In the genomic region with DNA sequence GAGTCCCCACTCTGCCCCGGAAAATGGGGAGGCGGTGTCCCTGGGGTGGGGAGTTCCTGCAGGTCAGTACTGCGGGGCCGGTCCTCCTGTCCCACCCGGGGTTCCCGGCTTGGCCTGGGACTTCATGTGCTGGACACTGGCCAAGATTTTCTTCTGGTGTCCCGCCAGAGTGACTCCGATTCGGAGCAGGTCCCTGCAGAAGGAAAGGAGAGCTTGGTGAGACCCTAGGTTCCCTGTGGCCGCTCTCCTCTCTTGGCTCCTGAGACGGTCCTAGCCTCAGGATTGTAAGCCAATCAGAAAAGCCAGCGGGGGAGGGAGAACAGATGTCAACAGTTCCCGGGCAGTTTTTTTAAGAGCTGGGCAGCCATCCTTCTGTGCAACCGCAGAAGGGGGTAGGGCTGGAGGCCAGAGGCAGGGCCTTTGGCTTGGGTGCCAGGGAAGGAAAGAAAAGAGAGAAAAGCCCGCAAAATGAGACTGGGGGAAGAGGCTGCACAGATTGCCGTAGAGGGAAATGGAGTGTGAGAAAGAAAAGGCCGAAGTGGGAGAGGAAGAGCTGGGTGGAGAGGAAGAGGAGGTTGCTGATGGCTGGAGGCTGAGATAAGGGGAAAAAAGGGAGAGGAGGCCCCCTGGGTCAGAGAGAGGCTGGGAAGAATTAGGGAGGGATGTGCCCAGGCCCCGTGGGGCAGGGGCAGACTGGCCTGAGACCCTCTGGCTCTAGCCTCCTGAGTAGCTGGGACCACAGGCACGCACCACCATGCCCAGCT, we compare ENCODE assay signal across 8 cellular contexts. TPM values are rescaled to one million over a fixed set of nuclear protein-coding genes. Genes with fewer than 3 reads are reported as not detected.
DNase-seq lines count a peak whose midpoint lies in the region; ATAC-seq, FAIRE-seq and TF ChIP-seq lines count a peak whose summit lies in the region.

No MANE protein-coding gene starts in this region.

- intact Hi-C loops in esophagus muscularis mucosa (cut with DNase I): no loop called here

- H3K4me3 ChIP-seq in BJ (ENCODE audit: low read depth, low read length) (no peak overlapping the region), esophagus muscularis mucosa (peak overlapping the region; percentile 18 to 36 (median 26))

- DNase-seq in BJ (ENCODE audit: low read depth) (peak; percentile 39), GM18507 (ENCODE audit: extremely low spot score, insufficient read length, low read depth) (peak; percentile 89), NCI-H1436 treated with DMSO at 0.1 percent for 48 hours (lab: John Stamatoyannopoulos, UW) (peak; percentile 27), T1000 (lab: John Stamatoyannopoulos, UW) (peak; percentile 24), esophagus muscularis mucosa (ENCODE audit: extremely low spot score) (peak; percentile 96), myocyte (ENCODE audit: low read depth) (peak; percentile 99)

- no peaks in the 10 kb centered on the region for H3K9me3 ChIP-seq in esophagus muscularis mucosa

- 38% methylated on average over 14 of the region's 19 CpGs for whole genome bisulfite sequencing in esophagus muscularis mucosa

- peaks cover 35 to 66% (median 53%) of the 10 kb centered on the region in 4 donors for H3K4me1 ChIP-seq in esophagus muscularis mucosa

- H3K27me3 ChIP-seq in BJ (ENCODE audit: control insufficient read depth, insufficient read depth, low read length): no peaks in the 10 kb centered on the region
- no peaks in the 10 kb centered on the region for H3K27me3 ChIP-seq in esophagus muscularis mucosa

- CTCF ChIA-PET in BJ (lab: Yijun Ruan, JAX): interaction anchor here (1.0 to 3.1 kb wide), 5 partner anchors 10 to 98 kb away, joined by 3 to 15 read pairs (median 7); partner anchors contain the start of genes EPHB4, POP7 and SLC12A9

- TF ChIP-seq CTCF in BJ (IDR thresholded peaks at IDR 0.05; ENCODE audit: insufficient read depth, low read depth, low read length) (no peak), esophagus muscularis mucosa (IDR thresholded peaks at IDR 0.05) (no peak)

- peak; percentile 97 for ATAC-seq in HG02763 (IDR thresholded peaks at IDR 0.05; ENCODE audit: unreplicated experiment)
- ATAC-seq in GM19324 (IDR thresholded peaks at IDR 0.05; ENCODE audit: low FRiP score, unreplicated experiment): no peak

- peak overlapping the region; percentile 76 to 85 (median 81) for H3K27ac ChIP-seq in esophagus muscularis mucosa (replicated peaks in 1 of 4)

- TF ChIP-seq POLR2A in esophagus muscularis mucosa (IDR thresholded peaks at IDR 0.05; ENCODE audit: low read depth): no peak

- POLR2A ChIA-PET in BJ (lab: Charles Lee): no interaction called here

- TF ChIP-seq EP300 in esophagus muscularis mucosa (IDR thresholded peaks at IDR 0.05): no peak

- peaks cover 20% of the 10 kb centered on the region for H3K36me3 ChIP-seq in BJ (ENCODE audit: control insufficient read depth, insufficient read depth, low read length)
- H3K36me3 ChIP-seq in esophagus muscularis mucosa: peaks cover 4 to 57% (median 40%) of the 10 kb centered on the region in 4 donors

- FAIRE-seq in GM18507 (lab: Jason Lieb, UNC): peak; percentile 92

RNA-seq across cellular contexts. Expression of gene EPHB4, which starts 23.7 kb away (rescaled TPM):
- 23.8 and 30.5 TPM in 2 replicates for polyA plus RNA-seq in BJ (2011; rRNA removed)
- polyA minus RNA-seq in BJ (2011; rRNA and poly(A)+ RNA removed): 40.0 and 41.8 TPM in 2 replicates
- total RNA-seq in esophagus muscularis mucosa (10 to 100 TPM; 26.2 to 92.4 (median 59.0) TPM), myocyte (63.7 and 84.1 TPM in 2 replicates)
- polyA plus RNA-seq in myocyte (2012): 65.5 TPM

RNA-seq across cellular contexts. Expression of gene SLC12A9, which starts 48.9 kb away (rescaled TPM):
- 14.2 and 23.1 TPM in 2 replicates for polyA plus RNA-seq in BJ (2011; rRNA removed)
- 11.1 and 14.5 TPM in 2 replicates for polyA minus RNA-seq in BJ (2011; rRNA and poly(A)+ RNA removed)
- total RNA-seq in esophagus muscularis mucosa (10 to 100 TPM; 15.0 to 26.0 (median 19.9) TPM), myocyte (13.4 and 23.8 TPM in 2 replicates)
- polyA plus RNA-seq in myocyte (2012): 23.6 TPM

Comparison
In these comparisons a context has a peak if more than half of its experiments do, and no peak if none do; other contexts are left out.
1. DNase-seq: peak in every context shown above with its lines; median percentile 99 in myocyte; 96 in esophagus muscularis mucosa; 89 in GM18507; 39 in BJ; 27 in NCI-H1436 treated with DMSO at 0.1 percent for 48 hours; 24 in T1000.